32 cellular contexts compared by ENCODE assay signal in the genomic region with DNA sequence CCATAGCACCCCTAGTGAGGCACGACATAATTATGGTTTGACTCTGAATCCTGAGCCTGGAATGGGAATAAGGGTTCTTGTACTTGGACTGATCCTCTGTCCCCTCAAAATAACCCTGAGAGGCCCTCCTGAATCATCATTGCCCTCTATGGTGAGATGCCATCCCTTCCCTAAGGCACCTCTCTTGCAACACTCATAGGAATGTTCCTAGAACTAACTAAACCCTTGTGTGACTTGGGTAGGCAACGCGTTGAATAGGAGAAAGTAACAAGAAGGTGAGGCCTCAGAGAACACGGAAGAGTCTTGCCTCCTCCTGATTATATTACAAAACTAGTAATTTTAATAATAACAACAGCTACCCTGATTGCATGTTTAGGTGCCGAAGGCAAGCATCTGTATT.
"Had no signal": no experiment of that assay in that cellular context is flagged by ENCODE, and none has a peak within 500 bp of the region (broad histone marks: within the 10 kb centered on the region; RNA-seq: fewer than 3 reads in every experiment).

No MANE protein-coding gene starts in this region.

- H3K9ac ChIP-seq: neural progenitor cell, parathyroid adenoma had no signal

- H3K27ac Mint-ChIP-seq: naive thymus-derived CD4-positive, alpha-beta T cell; natural killer cell; neural progenitor cell; progenitor cell of endocrine pancreas; stimulated activated memory B cell treated with anti-CD40 and anti-IgM and Interleukin-4, amounts not matched to agents 10 μg/mL and 1 μg/mL and 100 μg/mL, for 72 hours; stimulated activated naive CD8-positive, alpha-beta T cell treated with anti-CD3 and anti-CD28 coated beads, Interleukin-15, amount 100 ng/mL, for 72 hours had no signal

- H3K4me3 Mint-ChIP-seq: naive thymus-derived CD4-positive, alpha-beta T cell; natural killer cell; nephron; neural progenitor cell; stimulated activated memory B cell treated with anti-CD40 and anti-IgM and Interleukin-4, amounts not matched to agents 10 μg/mL and 1 μg/mL and 100 μg/mL, for 72 hours; stimulated activated naive CD8-positive, alpha-beta T cell treated with anti-CD3 and anti-CD28 coated beads, Interleukin-15, amount 100 ng/mL, for 72 hours had no signal

- H3K27ac ChIP-seq: neural progenitor cell, ovary, parathyroid adenoma, psoas muscle, right lobe of liver, sigmoid colon, skin epidermis, spleen, suprapubic skin, testis, tibial artery, upper lobe of left lung, vagina had no signal

- H3K4me2 ChIP-seq: neural progenitor cell, smooth muscle cell had no signal

- H3K9me3 Mint-ChIP-seq: natural killer cell; nephron; neural progenitor cell; stimulated activated memory B cell treated with anti-CD40 and anti-IgM and Interleukin-4, amounts not matched to agents 10 μg/mL and 1 μg/mL and 100 μg/mL, for 72 hours had no signal

- H3K36me3 ChIP-seq: neural progenitor cell, ovary, right lobe of liver, sigmoid colon, spleen, suprapubic skin, tibial artery, transverse colon, upper lobe of left lung, vagina had no signal

- H3K27me3 ChIP-seq: neural progenitor cell, ovary, right lobe of liver, sigmoid colon, spleen, suprapubic skin, testis, tibial artery, transverse colon, upper lobe of left lung, vagina had no signal

- H3K9me3 ChIP-seq: ovary, psoas muscle, right lobe of liver, sigmoid colon, spleen, suprapubic skin, testis, tibial artery, transverse colon, upper lobe of left lung, vagina had no signal

- H3K4me1 ChIP-seq: neural progenitor cell, parathyroid adenoma, psoas muscle, right lobe of liver, sigmoid colon, spleen, suprapubic skin, testis, tibial artery, upper lobe of left lung, vagina had no signal

- H3K27me3 Mint-ChIP-seq: stimulated activated memory B cell treated with anti-CD40 and anti-IgM and Interleukin-4, amounts not matched to agents 10 μg/mL and 1 μg/mL and 100 μg/mL, for 72 hours had no signal

- H3K4me1 Mint-ChIP-seq: natural killer cell; neural progenitor cell; stimulated activated memory B cell treated with anti-CD40 and anti-IgM and Interleukin-4, amounts not matched to agents 10 μg/mL and 1 μg/mL and 100 μg/mL, for 72 hours; stimulated activated naive CD8-positive, alpha-beta T cell treated with anti-CD3 and anti-CD28 coated beads, Interleukin-15, amount 100 ng/mL, for 72 hours had no signal

- H2AFZ ChIP-seq: neural progenitor cell, parathyroid adenoma had no signal

- H3K4me3 ChIP-seq: neural progenitor cell, ovary, psoas muscle, right lobe of liver, sigmoid colon, skin epidermis, smooth muscle cell, spleen, suprapubic skin, testis, tibial artery, transverse colon, upper lobe of left lung, vagina had no signal

- H3K79me2 ChIP-seq: parathyroid adenoma had no signal

- H3K36me3 Mint-ChIP-seq: naive thymus-derived CD4-positive, alpha-beta T cell; natural killer cell; neural progenitor cell; stimulated activated memory B cell treated with anti-CD40 and anti-IgM and Interleukin-4, amounts not matched to agents 10 μg/mL and 1 μg/mL and 100 μg/mL, for 72 hours had no signal

- DNase-seq: naive thymus-derived CD4-positive, alpha-beta T cell; natural killer cell; occipital lobe; ovary; posterior cingulate gyrus; psoas muscle; right cardiac atrium; right lobe of liver; sigmoid colon; spleen; stimulated activated CD4-positive, alpha-beta T cell treated with anti-CD3 and anti-CD28 coated beads, Interleukin-12 subunit alpha, Interleukin-12 subunit beta, amount 100 ng/mL, for 4 hours; stimulated activated CD4-positive, alpha-beta T cell treated with anti-CD3 and anti-CD28 coated beads, Interleukin-1b, Interleukin-23, amount 100 ng/mL, for 48 hours; stimulated activated CD4-positive, alpha-beta T cell treated with anti-CD3 and anti-CD28 coated beads, Interleukin-4, amount 100 ng/mL, for 1 hour; stimulated activated CD4-positive, alpha-beta T cell treated with anti-CD3 and anti-CD28 coated beads, Interleukin-4, amount 100 ng/mL, for 4 hours; stimulated activated CD8-positive, alpha-beta memory T cell treated with anti-CD3 and anti-CD28 coated beads, Interleukin-4, amount 100 ng/mL, for 48 hours; stimulated activated naive CD4-positive, alpha-beta T cell; stimulated activated naive CD8-positive, alpha-beta T cell treated with anti-CD3 and anti-CD28 coated beads, Interleukin-15, amount 100 ng/mL, for 72 hours; stimulated activated naive CD8-positive, alpha-beta T cell treated with anti-CD3 and anti-CD28 coated beads, Interleukin-15, Interleukin-2, amounts not matched to agents 100 U/mL and 50 U/mL, for 24 hours; substantia nigra; testis; tibial artery; transverse colon; upper lobe of left lung had no signal
